8 cellular contexts compared by ENCODE assay signal in the genomic region with DNA sequence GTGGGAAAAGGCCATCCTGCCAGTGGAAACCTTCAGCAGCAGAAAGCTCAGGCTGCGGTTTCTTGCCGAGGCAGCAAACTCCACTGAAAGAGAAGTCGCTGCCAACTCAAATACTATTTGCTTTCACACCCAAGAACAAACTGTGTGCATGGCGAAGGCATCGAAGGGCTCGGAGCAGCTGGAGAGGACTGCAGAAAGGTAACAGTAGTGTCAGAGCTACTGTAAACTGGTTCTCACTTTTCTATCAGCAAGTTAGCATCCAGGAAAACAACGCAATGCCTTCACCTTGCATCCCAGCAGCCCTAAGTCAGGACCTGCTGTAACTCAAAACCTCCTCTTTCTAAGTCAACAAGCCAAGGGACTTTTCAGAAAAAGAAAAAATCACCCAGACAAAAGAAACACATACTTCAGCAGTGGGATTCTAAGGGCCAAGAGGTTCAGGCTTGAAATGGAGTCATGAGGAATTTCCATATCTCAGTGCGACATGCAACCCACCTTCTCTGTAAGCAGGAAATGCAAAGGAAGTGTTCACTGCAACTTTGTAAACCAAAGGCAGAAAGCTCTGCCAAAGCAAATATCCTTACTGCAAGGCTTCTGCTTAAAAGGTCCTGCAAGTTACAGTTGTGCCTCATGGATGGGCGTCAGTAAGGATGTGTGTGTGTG.
DNase-seq lines count a peak whose midpoint lies in the region; ATAC-seq, FAIRE-seq and TF ChIP-seq lines count a peak whose summit lies in the region.

No MANE protein-coding gene starts in this region.

- H3K9me3 ChIP-seq in NT2/D1 (ENCODE audit: insufficient read depth, low read length): no peaks in the 10 kb centered on the region

- POLR2A ChIA-PET in MCF 10A (lab: Yijun Ruan, JAX): interaction anchor here (0.6 to 1.1 kb wide), 3 partner anchors 12 to 320 kb away, joined by 3 to 4 read pairs (median 3); no protein-coding TSS in a partner anchor

- H3K4me3 Mint-ChIP-seq in MCF 10A (ENCODE audit: unreplicated experiment): peak overlapping the region; percentile 25

- H3K27ac Mint-ChIP-seq in MCF 10A (ENCODE audit: low read depth, unreplicated experiment): no peak overlapping the region

- FAIRE-seq in GM18507 (lab: Jason Lieb, UNC): peak; percentile 62

- BruUV-seq in MCF 10A (replicated peaks; lab: Mats Ljungman, UMichigan): no TSS peak

- TF ChIP-seq CTCF in MCF 10A (IDR thresholded peaks at IDR 0.05; ENCODE audit: unreplicated experiment): no peak

- DNase-seq in GM18507 (ENCODE audit: extremely low spot score, insufficient read length, low read depth): no peak
- peak; percentile 36 for DNase-seq in NT2/D1 (ENCODE audit: low read depth, low spot score)
- peak; percentile 54 for DNase-seq in MCF 10A (ENCODE audit: unreplicated experiment)
- DNase-seq in left lobe of liver (ENCODE audit: low spot score): peak; percentile 71
- DNase-seq in stromal cell of bone marrow (ENCODE audit: low read depth): peak; percentile 59
- no peak for DNase-seq in HCEC 1CT

- H3K27me3 Mint-ChIP-seq in MCF 10A (ENCODE audit: insufficient read depth, unreplicated experiment): no peaks in the 10 kb centered on the region

- CTCF ChIA-PET in MCF 10A (lab: Yijun Ruan, JAX): no interaction called here

- no peak overlapping the region for H3K9ac ChIP-seq in NT2/D1 (ENCODE audit: insufficient read length, low read depth)

- H3K4me1 ChIP-seq in NT2/D1 (ENCODE audit: insufficient read depth, insufficient read length): no peaks in the 10 kb centered on the region

- H3K4me1 Mint-ChIP-seq in MCF 10A (ENCODE audit: insufficient read depth, unreplicated experiment): peaks cover 8% of the 10 kb centered on the region

- H3K9me3 Mint-ChIP-seq in MCF 10A (ENCODE audit: unreplicated experiment): no peaks in the 10 kb centered on the region

- no peaks in the 10 kb centered on the region for H3K36me3 ChIP-seq in NT2/D1 (ENCODE audit: insufficient read depth, insufficient read length, low read length)

- H3K4me3 ChIP-seq in NT2/D1 (ENCODE audit: insufficient read length, low read depth): no peak overlapping the region

- no peaks in the 10 kb centered on the region for H3K27me3 ChIP-seq in NT2/D1 (ENCODE audit: insufficient read depth, insufficient read length)

- intact Hi-C loops in MCF 10A (cut with micrococcal nuclease): loop anchor here (10.0 kb wide), 1 partner anchor 325 kb away; no protein-coding TSS in a partner anchor

- peaks cover 6% of the 10 kb centered on the region for H3K36me3 Mint-ChIP-seq in MCF 10A (ENCODE audit: insufficient read depth, unreplicated experiment)

- ATAC-seq in left lobe of liver: peak; percentile 95
- ATAC-seq in HG03280 (IDR thresholded peaks at IDR 0.05; ENCODE audit: unreplicated experiment): no peak
- ATAC-seq in GM18517 (IDR thresholded peaks at IDR 0.05; ENCODE audit: unreplicated experiment): no peak

Comparison
In these comparisons a context has a peak if more than half of its experiments do, and no peak if none do; other contexts are left out.
1. DNase-seq: peak in NT2/D1 (single experiment), MCF 10A (single experiment), left lobe of liver (single experiment) and stromal cell of bone marrow (single experiment); none in GM18507 (single experiment) and HCEC 1CT (single experiment).